23 cellular contexts compared by ENCODE assay signal in genomic region chr11:47453365-47453764, GRCh38. TPM values are rescaled to one million over a fixed set of nuclear protein-coding genes. Genes with fewer than 3 reads are reported as not detected.
"Had no signal": no experiment of that assay in that cellular context is flagged by ENCODE, and none has a peak within 500 bp of the region (broad histone marks: within the 10 kb centered on the region; RNA-seq: fewer than 3 reads in every experiment).

No MANE protein-coding gene starts in this region.

- H3K9me3 ChIP-seq: breast epithelium, esophagus muscularis mucosa, mucosa of descending colon, spleen, uterus had no signal

- H3K4me2 ChIP-seq: hepatocyte had no signal

- H3K27me3 ChIP-seq: breast epithelium, esophagus muscularis mucosa, hepatocyte, spleen, uterus had no signal

- H3K27ac ChIP-seq: breast epithelium, esophagus muscularis mucosa, hepatocyte, spleen, uterus, WERI-Rb-1 had no signal

- ATAC-seq: natural killer cell treated with Interleukin-12 subunit alpha and Interleukin-12 subunit beta and Interleukin-15 and Interleukin-18, amount 100 ng/mL, for 72 hours had no signal

- H3K79me2 ChIP-seq: hepatocyte had no signal

- H3K36me3 ChIP-seq: breast epithelium, uterus, WERI-Rb-1 had no signal

- FAIRE-seq: frontal cortex, keratinocyte had no signal

- DNase-seq: activated CD4-positive, alpha-beta memory T cell treated with anti-CD3 and anti-CD28 coated beads, Interleukin-2, amount 10 ng/mL, durations not matched to agents 7 days and 5 days; activated CD4-positive, alpha-beta T cell treated with anti-CD3 and anti-CD28 coated beads, Interleukin-2, amount 10 ng/mL, durations not matched to agents 24 days and 14 days; activated CD8-positive, alpha-beta memory T cell treated with anti-CD3 and anti-CD28 coated beads, Interleukin-2, amount 10 ng/mL, durations not matched to agents 7 days and 5 days; activated naive CD8-positive, alpha-beta T cell treated with anti-CD3 and anti-CD28 coated beads, Interleukin-2, amount 50 U/mL, for 24 hours; activated T-cell treated with anti-CD3 and anti-CD28 coated beads, Interleukin-2, amount 50 U/mL, for 48 hours; central memory CD4-positive, alpha-beta T cell; endodermal cell; left cardiac atrium; left ventricle myocardium superior; mucosa of descending colon; right cardiac atrium; spleen; stimulated activated CD4-positive, alpha-beta T cell treated with anti-CD3 and anti-CD28 coated beads, Interleukin-2, amount 100 ng/mL, for 48 hours; stimulated activated naive CD8-positive, alpha-beta T cell treated with anti-CD3 and anti-CD28 coated beads, Interleukin-15, Interleukin-2, amounts not matched to agents 100 U/mL and 50 U/mL, for 24 hours; T1000; uterus; WERI-Rb-1 had no signal

- H2AFZ ChIP-seq: hepatocyte had no signal

- H3K4me1 ChIP-seq: breast epithelium, uterus had no signal

- H3K4me3 ChIP-seq: breast epithelium, esophagus muscularis mucosa, hepatocyte, mucosa of descending colon, spleen, uterus had no signal

RNA-seq across cellular contexts. Expression of gene RAPSN, which starts 4.4 kb away (rescaled TPM):
- total RNA-seq: frontal cortex, hepatocyte, left cardiac atrium had no signal
